1 cellular context compared by ENCODE assay signal in the genomic region with DNA sequence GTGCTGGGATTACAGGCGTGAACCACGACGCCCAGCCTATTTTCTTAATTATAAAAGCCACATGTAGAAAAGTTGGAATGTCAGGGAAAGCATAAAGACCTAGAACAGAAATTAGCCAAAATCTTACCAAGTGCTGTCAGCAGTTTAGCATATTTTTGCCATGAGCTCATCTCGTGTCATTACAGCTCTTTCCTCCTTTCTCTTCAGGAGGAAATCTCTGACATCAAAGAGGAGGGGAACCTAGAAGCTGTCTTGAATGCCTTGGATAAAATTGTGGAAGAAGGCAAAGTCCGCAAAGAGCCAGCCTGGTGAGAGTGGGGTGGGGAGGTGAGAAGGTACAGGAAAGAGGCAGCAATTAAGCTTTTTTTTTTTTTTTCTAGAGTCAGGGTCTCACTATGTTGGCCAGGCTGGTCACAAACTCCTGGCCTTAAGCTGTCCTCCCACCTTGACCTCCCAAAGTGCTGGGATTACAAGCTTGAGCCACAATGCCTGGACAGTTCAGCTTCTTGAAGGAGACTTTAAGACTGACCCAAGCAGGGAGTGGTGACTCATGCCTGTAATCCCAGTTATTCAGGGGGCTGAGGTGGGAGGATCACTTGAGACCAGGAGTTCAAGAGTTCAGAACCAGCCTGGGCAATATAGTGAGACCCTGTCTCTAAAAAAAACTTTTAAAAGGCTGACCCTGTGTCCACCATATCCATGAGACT.
TF ChIP-seq lines count a peak whose summit lies in the region.

No MANE protein-coding gene starts in this region.

TF ChIP-seq in SK-N-SH treated with all-trans-retinoic acid at 6 μM for 48 hours, 23 proteins besides CTCF, POLR2A, EP300 and RAD21 (continued from another document):
- TF ChIP-seq, protein P1, sequence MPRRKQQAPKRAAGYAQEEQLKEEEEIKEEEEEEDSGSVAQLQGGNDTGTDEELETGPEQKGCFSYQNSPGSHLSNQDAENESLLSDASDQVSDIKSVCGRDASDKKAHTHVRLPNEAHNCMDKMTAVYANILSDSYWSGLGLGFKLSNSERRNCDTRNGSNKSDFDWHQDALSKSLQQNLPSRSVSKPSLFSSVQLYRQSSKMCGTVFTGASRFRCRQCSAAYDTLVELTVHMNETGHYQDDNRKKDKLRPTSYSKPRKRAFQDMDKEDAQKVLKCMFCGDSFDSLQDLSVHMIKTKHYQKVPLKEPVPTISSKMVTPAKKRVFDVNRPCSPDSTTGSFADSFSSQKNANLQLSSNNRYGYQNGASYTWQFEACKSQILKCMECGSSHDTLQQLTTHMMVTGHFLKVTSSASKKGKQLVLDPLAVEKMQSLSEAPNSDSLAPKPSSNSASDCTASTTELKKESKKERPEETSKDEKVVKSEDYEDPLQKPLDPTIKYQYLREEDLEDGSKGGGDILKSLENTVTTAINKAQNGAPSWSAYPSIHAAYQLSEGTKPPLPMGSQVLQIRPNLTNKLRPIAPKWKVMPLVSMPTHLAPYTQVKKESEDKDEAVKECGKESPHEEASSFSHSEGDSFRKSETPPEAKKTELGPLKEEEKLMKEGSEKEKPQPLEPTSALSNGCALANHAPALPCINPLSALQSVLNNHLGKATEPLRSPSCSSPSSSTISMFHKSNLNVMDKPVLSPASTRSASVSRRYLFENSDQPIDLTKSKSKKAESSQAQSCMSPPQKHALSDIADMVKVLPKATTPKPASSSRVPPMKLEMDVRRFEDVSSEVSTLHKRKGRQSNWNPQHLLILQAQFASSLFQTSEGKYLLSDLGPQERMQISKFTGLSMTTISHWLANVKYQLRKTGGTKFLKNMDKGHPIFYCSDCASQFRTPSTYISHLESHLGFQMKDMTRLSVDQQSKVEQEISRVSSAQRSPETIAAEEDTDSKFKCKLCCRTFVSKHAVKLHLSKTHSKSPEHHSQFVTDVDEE (CRISPR knock-in tag; IDR thresholded peaks at IDR 0.05): no peak
- TF ChIP-seq CSDC2 (CRISPR knock-in tag; IDR thresholded peaks at IDR 0.05) (no peak), TCF4 (CRISPR knock-in tag; IDR thresholded peaks at IDR 0.05; ENCODE audit: borderline replicate concordance) (no peak)
- TF ChIP-seq, protein P2, sequence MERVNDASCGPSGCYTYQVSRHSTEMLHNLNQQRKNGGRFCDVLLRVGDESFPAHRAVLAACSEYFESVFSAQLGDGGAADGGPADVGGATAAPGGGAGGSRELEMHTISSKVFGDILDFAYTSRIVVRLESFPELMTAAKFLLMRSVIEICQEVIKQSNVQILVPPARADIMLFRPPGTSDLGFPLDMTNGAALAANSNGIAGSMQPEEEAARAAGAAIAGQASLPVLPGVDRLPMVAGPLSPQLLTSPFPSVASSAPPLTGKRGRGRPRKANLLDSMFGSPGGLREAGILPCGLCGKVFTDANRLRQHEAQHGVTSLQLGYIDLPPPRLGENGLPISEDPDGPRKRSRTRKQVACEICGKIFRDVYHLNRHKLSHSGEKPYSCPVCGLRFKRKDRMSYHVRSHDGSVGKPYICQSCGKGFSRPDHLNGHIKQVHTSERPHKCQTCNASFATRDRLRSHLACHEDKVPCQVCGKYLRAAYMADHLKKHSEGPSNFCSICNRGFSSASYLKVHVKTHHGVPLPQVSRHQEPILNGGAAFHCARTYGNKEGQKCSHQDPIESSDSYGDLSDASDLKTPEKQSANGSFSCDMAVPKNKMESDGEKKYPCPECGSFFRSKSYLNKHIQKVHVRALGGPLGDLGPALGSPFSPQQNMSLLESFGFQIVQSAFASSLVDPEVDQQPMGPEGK (CRISPR knock-in tag; IDR thresholded peaks at IDR 0.05; ENCODE audit: borderline replicate concordance): no peak
